In genomic region chr2:111267038-111267437, GRCh38 we compare ENCODE assay signal across 8 cellular contexts.
DNase-seq lines count a peak whose midpoint lies in the region; ATAC-seq and TF ChIP-seq lines count a peak whose summit lies in the region.
"Not testable (repeated sequence)": the region's sequence is repeated elsewhere in the genome, so short reads cannot be mapped to it uniquely, and the experiment has no call there.

No MANE protein-coding gene starts in this region.

- not testable (repeated sequence) for H2AFZ ChIP-seq in SK-N-SH (ENCODE audit: low read depth); parathyroid adenoma

- H3K4me2 ChIP-seq in SK-N-SH; parathyroid adenoma (ENCODE audit: low read length): not testable (repeated sequence)

- ATAC-seq in lower lobe of right lung, result peak; percentile 65 to 74

- DNase-seq in SK-N-SH, result peak; percentile 61
- DNase-seq in choroid plexus epithelial cell (ENCODE audit: low read depth), result peak; percentile 74
- DNase-seq in globus pallidus (ENCODE audit: low spot score), result peak; percentile 7
- peak; percentile 81 for DNase-seq in right atrium auricular region (ENCODE audit: low spot score)
- peak; percentile 48 for DNase-seq in lower lobe of right lung
- peak; percentile 79 for DNase-seq in spleen
- peak; percentile 37 to 62 for DNase-seq in uterus

- intact Hi-C loops in lower lobe of right lung (cut with DNase I); spleen (cut with DNase I; ENCODE audit: low total_unique reads); uterus (cut with DNase I; ENCODE audit: low total_unique reads): not testable (repeated sequence)

- not testable (repeated sequence) for H4K20me1 ChIP-seq in SK-N-SH (ENCODE audit: insufficient read depth)

- H3K4me3 ChIP-seq in SK-N-SH (ENCODE audit: low read depth in 2 of 2, low read length in 1 of 2); choroid plexus epithelial cell (ENCODE audit: low read depth, low read length); right atrium auricular region; lower lobe of right lung; parathyroid adenoma (ENCODE audit: low read depth, low read length); spleen; uterus: not testable (repeated sequence)

- H3K36me3 ChIP-seq in SK-N-SH (replicated peaks in 1 of 2; ENCODE audit: control insufficient read depth in 1 of 2, insufficient read depth in 2 of 2, low read length in 1 of 2); right atrium auricular region; lower lobe of right lung; parathyroid adenoma (ENCODE audit: control insufficient read depth, insufficient read depth, low read length); spleen; uterus: not testable (repeated sequence)

- peak in 1 of 2 experiments; percentile 55; a peak in 1 of 4 replicates for TF ChIP-seq EP300 in SK-N-SH (IDR thresholded peaks at IDR 0.05; ENCODE audit: borderline replicate concordance in 1 of 2, low read depth in 1 of 2, low read length in 1 of 2)

- TF ChIP-seq POLR2A in spleen (IDR thresholded peaks at IDR 0.05); uterus (IDR thresholded peaks at IDR 0.05): not testable (repeated sequence)

- not testable (repeated sequence) for H3K9me3 ChIP-seq in SK-N-SH; right atrium auricular region; lower lobe of right lung; parathyroid adenoma (ENCODE audit: control insufficient read depth, low read length); spleen; uterus

- not testable (repeated sequence) for H3K27me3 ChIP-seq in SK-N-SH (ENCODE audit: insufficient read depth); right atrium auricular region; lower lobe of right lung (ENCODE audit: low read depth); parathyroid adenoma (ENCODE audit: control insufficient read depth, insufficient read depth, low read length); spleen (replicated peaks in 1 of 7); uterus

- H3K9ac ChIP-seq in SK-N-SH, parathyroid adenoma: not testable (repeated sequence)

- not testable (repeated sequence) for H3K4me1 ChIP-seq in SK-N-SH (ENCODE audit: control insufficient read depth in 1 of 2, insufficient read depth in 2 of 2, low read depth in 1 of 2, low read length in 1 of 2); right atrium auricular region; lower lobe of right lung; parathyroid adenoma; spleen; uterus

- WGBS in SK-N-SH (ENCODE audit: low lambda C conversion rate), result 58% methylated on average over 2 of the region's 14 CpGs
- 56 to 70% (median 68%) methylated on average over 1 to 14 of the region's 14 CpGs for WGBS in spleen, 5 donors

- H3K27ac ChIP-seq in SK-N-SH (ENCODE audit: low read depth in 2 of 2, low read length in 1 of 2) (peak overlapping the region in 1 of 2 experiments; percentile 60; a peak in 2 of 4 replicates), parathyroid adenoma (peak overlapping the region; percentile 47)
- not testable (repeated sequence) for H3K27ac ChIP-seq in right atrium auricular region, lower lobe of right lung, spleen, uterus

- not testable (repeated sequence) for H3F3A ChIP-seq in SK-N-SH (replicated peaks; ENCODE audit: insufficient read depth)

- POLR2A ChIA-PET in SK-N-SH (lab: Yijun Ruan, JAX), result not testable (repeated sequence)

- TF ChIP-seq RAD21 in SK-N-SH (IDR thresholded peaks at IDR 0.05; ENCODE audit: low read length), result peak; percentile 62

- H3K9me2 ChIP-seq in SK-N-SH, result not testable (repeated sequence)

- TF ChIP-seq CTCF in SK-N-SH (IDR thresholded peaks at IDR 0.05); lower lobe of right lung (IDR thresholded peaks at IDR 0.05); spleen (IDR thresholded peaks at IDR 0.05 in 8 of 11, conservative IDR thresholded peaks at IDR 0.05 in 3 of 11); uterus (IDR thresholded peaks at IDR 0.05): not testable (repeated sequence)
- TF ChIP-seq CTCF in choroid plexus epithelial cell (conservative IDR thresholded peaks at IDR 0.05; ENCODE audit: low read depth, low read length), result peak; percentile 13
- peak in 1 of 2 donors; percentile 42 for TF ChIP-seq CTCF in right atrium auricular region (IDR thresholded peaks at IDR 0.05)
- peak; percentile 49 for TF ChIP-seq CTCF in parathyroid adenoma (IDR thresholded peaks at IDR 0.05)

- not testable (repeated sequence) for H3K79me2 ChIP-seq in SK-N-SH (ENCODE audit: insufficient read depth); parathyroid adenoma

- CTCF ChIA-PET in SK-N-SH (lab: Yijun Ruan, JAX), result not testable (repeated sequence)

TF ChIP-seq in SK-N-SH, 30 proteins besides CTCF, POLR2A, EP300 and RAD21:
- TF ChIP-seq RCOR1 (IDR thresholded peaks at IDR 0.05; ENCODE audit: low read length), result 0 out of 2 replicates have a peak, but pooled peaks have one; percentile 35
- TF ChIP-seq SMC3 (IDR thresholded peaks at IDR 0.05; ENCODE audit: low read depth, low read length), result peak; percentile 34; the same call in 1 of the 2 replicates

Comparison
In these comparisons a context has a peak if more than half of its experiments do, and no peak if none do; other contexts are left out.
1. DNase-seq: peak in every context shown above with its lines; median percentile 81 in right atrium auricular region; 79 in spleen; 74 in choroid plexus epithelial cell; 61 in SK-N-SH; 50 in uterus; 48 in lower lobe of right lung; 7 in globus pallidus.